In the genomic region with DNA sequence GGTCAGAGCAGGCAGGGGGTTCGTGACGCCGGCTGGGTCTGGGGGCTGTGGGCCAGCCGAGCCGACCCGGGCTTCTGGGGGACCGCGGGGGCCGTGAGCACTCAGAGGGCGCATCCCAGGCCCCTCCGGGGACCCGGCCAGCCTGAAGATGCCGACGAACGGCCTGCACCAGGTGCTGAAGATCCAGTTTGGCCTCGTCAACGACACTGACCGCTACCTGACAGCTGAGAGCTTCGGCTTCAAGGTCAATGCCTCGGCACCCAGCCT, we compare ENCODE assay signal across 15 cellular contexts. TPM values are rescaled to one million over a fixed set of nuclear protein-coding genes. Genes with fewer than 3 reads are reported as not detected.
DNase-seq lines count a peak whose midpoint lies in the region; ATAC-seq, FAIRE-seq and TF ChIP-seq lines count a peak whose summit lies in the region.
"Had no signal": no experiment of that assay in that cellular context is flagged by ENCODE, and none has a peak within 500 bp of the region (broad histone marks: within the 10 kb centered on the region; RNA-seq: fewer than 3 reads in every experiment).

No MANE protein-coding gene starts in this region.

- intact Hi-C loops in HepG2 (cut with micrococcal nuclease; ENCODE audit: unreplicated experiment) = no loop called here
- intact Hi-C loops in right lobe of liver (cut with DNase I) = no loop called here
- intact Hi-C loops in kidney (cut with DNase I) = no loop called here

- no peak overlapping the region for H2AFZ ChIP-seq in HepG2 (ENCODE audit: low read length)

- in situ Hi-C loops in HepG2 (cut with HindIII; ENCODE audit: extremely low pct_ligation_motif_present, low pct_unique_long_range_greater_than_20kb) = no loop called here

- BruUV-seq in HepG2 (replicated peaks; lab: Mats Ljungman, UMichigan) = no TSS peak

- POLR2A ChIA-PET in HepG2 (lab: Yijun Ruan, JAX) = interaction anchor here (1.4 kb wide), 1 partner anchor 10 kb away, joined by 5 read pairs; no protein-coding TSS in a partner anchor

- peaks cover 23% of the 10 kb centered on the region for H3K4me1 ChIP-seq in HepG2 (ENCODE audit: insufficient read depth, low read length)
- no peaks in the 10 kb centered on the region for H3K4me1 ChIP-seq in right lobe of liver
- H3K4me1 ChIP-seq in kidney (ENCODE audit: control insufficient read depth in 1 of 2, insufficient read depth in 1 of 2, low read depth in 1 of 2, low read length in 2 of 2) = peaks cover 0 to 15% of the 10 kb centered on the region in 2 donors
- H3K4me1 ChIP-seq: A549 had no signal

- H4K20me1 ChIP-seq in HepG2 (ENCODE audit: insufficient read depth, low read length) = peaks cover 5% of the 10 kb centered on the region; the same call in 1 of the 2 replicates

- no peak overlapping the region for H3K27ac ChIP-seq in HepG2 (ENCODE audit: extremely low read length, insufficient read depth, low read length)
- H3K27ac ChIP-seq in right lobe of liver = no peak overlapping the region
- H3K27ac ChIP-seq in VCaP = peak overlapping the region; percentile 47; the same call in 1 of the 2 replicates
- H3K27ac ChIP-seq in kidney (ENCODE audit: low read depth in 2 of 2, low read length in 2 of 2) = no peak overlapping the region
- H3K27ac ChIP-seq: A549, BLaER1 had no signal

- TF ChIP-seq POLR2A in HepG2 (IDR thresholded peaks at IDR 0.05; ENCODE audit: insufficient read depth in 1 of 2, low read depth in 2 of 2, low read length in 2 of 2) (no peak), right lobe of liver (IDR thresholded peaks at IDR 0.05) (no peak)

- DNase-seq in HepG2 (ENCODE audit: low spot score) (no peak), right lobe of liver (no peak), kidney (peak; percentile 76), NOMO-1 treated with dmso at 0.1 percent for 144 hours (lab: John Stamatoyannopoulos, UW; ENCODE audit: unreplicated experiment) (no peak), inferior parietal cortex (ENCODE audit: extremely low spot score) (no peak)
- DNase-seq in effector CD8-positive, alpha-beta T cell (lab: John Stamatoyannopoulos, UW) = no peak
- DNase-seq: Calu3, DMS79 treated with DMSO at 0.1 percent for 48 hours, GF-D8, H9 had no signal

- ATAC-seq in HepG2 (no peak), right lobe of liver (no peak)
- ATAC-seq: CD8-positive, alpha-beta T cell had no signal

- CTCF ChIA-PET in HepG2 (lab: Yijun Ruan, JAX; ENCODE audit: low intra/inter-chr PET ratio, low total read pairs) = no interaction called here

- peak overlapping the region; percentile 48 for H3K4me2 ChIP-seq in HepG2 (ENCODE audit: low read depth, low read length)
- H3K4me2 ChIP-seq: A549, BLaER1 had no signal

- 44% methylated on average over 3 of the region's 20 CpGs for WGBS in HepG2 (ENCODE audit: low lambda C conversion rate)
- no CpG with 5 or more reads among the region's 20 CpGs for WGBS in right lobe of liver (ENCODE audit: insufficient coverage, low coverage, low lambda C conversion rate, missing lambda C conversion rate)

- H3K9ac ChIP-seq in HepG2 (ENCODE audit: insufficient read depth, low read depth, low read length) = no peak overlapping the region
- no peak overlapping the region for H3K9ac ChIP-seq in kidney (ENCODE audit: low read length in 2 of 2)
- H3K9ac ChIP-seq: BLaER1 had no signal

- H3K9me3 ChIP-seq in HepG2 (ENCODE audit: low read length) (peaks cover 15% of the 10 kb centered on the region; the same call in 1 of the 2 replicates), right lobe of liver (no peaks in the 10 kb centered on the region), kidney (ENCODE audit: control insufficient read depth in 1 of 2, low read length in 2 of 2) (no peaks in the 10 kb centered on the region)

- peaks cover 19 to 65% of the 10 kb centered on the region in 2 experiments for H3K27me3 ChIP-seq in HepG2 (ENCODE audit: control insufficient read depth in 1 of 2, insufficient read depth in 2 of 2, low read length in 2 of 2)
- no peaks in the 10 kb centered on the region for H3K27me3 ChIP-seq in right lobe of liver

- TF ChIP-seq CTCF in HepG2 (CRISPR knock-in tag; IDR thresholded peaks at IDR 0.05) (no peak), right lobe of liver (IDR thresholded peaks at IDR 0.05) (no peak), VCaP (conservative IDR thresholded peaks at IDR 0.05) (no peak), kidney (IDR thresholded peaks at IDR 0.05; ENCODE audit: borderline replicate concordance, extremely low read depth, insufficient read depth) (no peak)

- H3K4me3 ChIP-seq in HepG2 (replicated peaks in 1 of 3; ENCODE audit: insufficient read depth in 1 of 3, low read depth in 2 of 3, low read length in 3 of 3) = peak overlapping the region in 1 of 3 experiments; percentile 57; a peak in 2 of 6 replicates
- H3K4me3 ChIP-seq in right lobe of liver = no peak overlapping the region
- no peak overlapping the region for H3K4me3 ChIP-seq in kidney (ENCODE audit: low read length in 2 of 2)
- H3K4me3 ChIP-seq: A549, BLaER1 had no signal

- no peak for TF ChIP-seq RAD21 in HepG2 (CRISPR knock-in tag; IDR thresholded peaks at IDR 0.05)

- FAIRE-seq in HepG2 (lab: Jason Lieb, UNC) = no peak
- FAIRE-seq in kidney (lab: Jason Lieb, UNC) = no peak
- FAIRE-seq: A549, H1 had no signal

- H3K36me3 ChIP-seq in HepG2 (replicated peaks in 1 of 2; ENCODE audit: control insufficient read depth in 1 of 2, insufficient read depth in 2 of 2, low read length in 2 of 2) (no peaks in the 10 kb centered on the region), right lobe of liver (no peaks in the 10 kb centered on the region), kidney (ENCODE audit: control insufficient read depth in 1 of 2, insufficient read depth in 2 of 2, low read length in 2 of 2) (no peaks in the 10 kb centered on the region)
- H3K36me3 ChIP-seq: BLaER1 had no signal

- no peaks in the 10 kb centered on the region for H3K79me2 ChIP-seq in HepG2 (ENCODE audit: insufficient read depth, low read length)

- TF ChIP-seq EP300 in HepG2 (IDR thresholded peaks at IDR 0.05; ENCODE audit: low read depth in 2 of 2, low read length in 2 of 2) = no peak
- no peak for TF ChIP-seq EP300 in HepG2 (CRISPR knock-in tag; IDR thresholded peaks at IDR 0.05; ENCODE audit: borderline replicate concordance)

RNA-seq across cellular contexts. Expression of gene FSCN2, which starts 0.1 kb away (rescaled TPM):
- total RNA-seq in HepG2 (2016; rRNA removed; fragmentation: Illumina TruSeq; extraction: Trizol) (not detected in 2 replicates), right lobe of liver (under 1 TPM in 1 of 6 experiments, not detected in 5; 0.22 TPM), kidney (3.8 TPM)
- not detected in 2 replicates for total RNA-seq in HepG2 (2016; cell fraction: cytosol; rRNA removed; fragmentation: Illumina TruSeq; extraction: Trizol; ENCODE audit: low read depth)
- total RNA-seq in HepG2 (2016; cell fraction: insoluble cytoplasmic fraction; rRNA removed; fragmentation: Illumina TruSeq; extraction: Trizol) = not detected in 2 replicates
- total RNA-seq in HepG2 (2016; cell fraction: membrane; rRNA removed; fragmentation: Illumina TruSeq; extraction: Trizol) = not detected in 2 replicates
- not detected in 2 replicates for total RNA-seq in HepG2 (2016; cell fraction: nucleus; rRNA removed; fragmentation: Illumina TruSeq; extraction: Trizol)
- polyA plus RNA-seq in HepG2 (2011; rRNA removed) (0.09 and 0.31 TPM in 2 replicates), kidney (ENCODE audit: insufficient read depth, low read depth, low replicate concordance) (0.26 TPM)
- polyA plus RNA-seq in HepG2 (2011; cell fraction: cytosol; rRNA removed) = 0.17 TPM in 2 replicates
- 2.2 and 2.8 TPM in 2 replicates for polyA plus RNA-seq in HepG2 (2011; cell fraction: nucleus; rRNA removed)
- polyA plus RNA-seq in HepG2 (2012) = 0.11 and 0.17 TPM in 2 replicates
- polyA plus RNA-seq in HepG2 (2016; cell fraction: cytosol; fragmentation: Illumina TruSeq; extraction: Trizol; ENCODE audit: low read depth) = not detected in 2 replicates
- polyA plus RNA-seq in HepG2 (2016; cell fraction: insoluble cytoplasmic fraction; fragmentation: Illumina TruSeq; extraction: Trizol; ENCODE audit: low read depth) = not detected in 2 replicates
- polyA plus RNA-seq in HepG2 (2016; cell fraction: membrane; fragmentation: Illumina TruSeq; extraction: Trizol; ENCODE audit: low read depth) = not detected in 2 replicates
- not detected in 2 replicates for polyA plus RNA-seq in HepG2 (2016; cell fraction: nucleus; fragmentation: Illumina TruSeq; extraction: Trizol; ENCODE audit: insufficient read depth, low read depth)
- polyA minus RNA-seq in HepG2 (2011; rRNA and poly(A)+ RNA removed; ENCODE audit: low replicate concordance) = 1.5 and 1.9 TPM in 2 replicates
- polyA minus RNA-seq in HepG2 (2011; cell fraction: cytosol; rRNA and poly(A)+ RNA removed) = not detected in 2 replicates
- polyA minus RNA-seq in HepG2 (2011; cell fraction: nucleus; rRNA and poly(A)+ RNA removed) = 0.75 and 0.77 TPM in 2 replicates

RNA-seq across cellular contexts. Expression of gene ACTG1, which starts 15.7 kb away (rescaled TPM):
- 973 and 1,028 TPM in 2 replicates for total RNA-seq in HepG2 (2016; rRNA removed; fragmentation: Illumina TruSeq; extraction: Trizol)
- 361 and 399 TPM in 2 replicates for total RNA-seq in HepG2 (2016; cell fraction: cytosol; rRNA removed; fragmentation: Illumina TruSeq; extraction: Trizol; ENCODE audit: low read depth)
- total RNA-seq in HepG2 (2016; cell fraction: insoluble cytoplasmic fraction; rRNA removed; fragmentation: Illumina TruSeq; extraction: Trizol) = 848 and 989 TPM in 2 replicates
- total RNA-seq in HepG2 (2016; cell fraction: membrane; rRNA removed; fragmentation: Illumina TruSeq; extraction: Trizol) = 986 and 1,002 TPM in 2 replicates
- 479 and 519 TPM in 2 replicates for total RNA-seq in HepG2 (2016; cell fraction: nucleus; rRNA removed; fragmentation: Illumina TruSeq; extraction: Trizol)
- polyA plus RNA-seq in HepG2 (2011; rRNA removed) = 1,138 and 1,217 TPM in 2 replicates
- polyA plus RNA-seq in HepG2 (2011; cell fraction: cytosol; rRNA removed) = 2,631 and 2,697 TPM in 2 replicates
- 3,693 and 3,967 TPM in 2 replicates for polyA plus RNA-seq in HepG2 (2011; cell fraction: nucleus; rRNA removed)
- 1,881 and 2,139 TPM in 2 replicates for polyA plus RNA-seq in HepG2 (2012)
- 598 and 619 TPM in 2 replicates for polyA plus RNA-seq in HepG2 (2016; cell fraction: cytosol; fragmentation: Illumina TruSeq; extraction: Trizol; ENCODE audit: low read depth)
- polyA plus RNA-seq in HepG2 (2016; cell fraction: insoluble cytoplasmic fraction; fragmentation: Illumina TruSeq; extraction: Trizol; ENCODE audit: low read depth) = 1,358 and 1,713 TPM in 2 replicates
- 1,224 and 1,364 TPM in 2 replicates for polyA plus RNA-seq in HepG2 (2016; cell fraction: membrane; fragmentation: Illumina TruSeq; extraction: Trizol; ENCODE audit: low read depth)
- 1,038 and 1,070 TPM in 2 replicates for polyA plus RNA-seq in HepG2 (2016; cell fraction: nucleus; fragmentation: Illumina TruSeq; extraction: Trizol; ENCODE audit: insufficient read depth, low read depth)
- polyA minus RNA-seq in HepG2 (2011; rRNA and poly(A)+ RNA removed; ENCODE audit: low replicate concordance) = 750 and 1,581 TPM in 2 replicates
- 1,072 and 1,192 TPM in 2 replicates for polyA minus RNA-seq in HepG2 (2011; cell fraction: cytosol; rRNA and poly(A)+ RNA removed)
- 609 and 760 TPM in 2 replicates for polyA minus RNA-seq in HepG2 (2011; cell fraction: nucleus; rRNA and poly(A)+ RNA removed)
- 1,000 to 10,000 TPM in 3 of 6 experiments, 100 to 1,000 TPM in 3; 218 to 2,508 (median 1,326) TPM for total RNA-seq in right lobe of liver
- 2,632 TPM for total RNA-seq in kidney
- polyA plus RNA-seq in kidney (ENCODE audit: insufficient read depth, low read depth, low replicate concordance) = 1,350 TPM

RNA-seq across cellular contexts. Expression of gene FAAP100, which starts 23.8 kb away (rescaled TPM):
- total RNA-seq in HepG2 (2016; rRNA removed; fragmentation: Illumina TruSeq; extraction: Trizol) (13.9 and 20.8 TPM in 2 replicates), right lobe of liver (10 to 100 TPM; 13.1 to 17.1 (median 15.2) TPM), kidney (28.6 TPM)
- 10.4 and 11.2 TPM in 2 replicates for total RNA-seq in HepG2 (2016; cell fraction: cytosol; rRNA removed; fragmentation: Illumina TruSeq; extraction: Trizol; ENCODE audit: low read depth)
- total RNA-seq in HepG2 (2016; cell fraction: insoluble cytoplasmic fraction; rRNA removed; fragmentation: Illumina TruSeq; extraction: Trizol) = 11.4 and 20.4 TPM in 2 replicates
- 23.6 and 25.4 TPM in 2 replicates for total RNA-seq in HepG2 (2016; cell fraction: membrane; rRNA removed; fragmentation: Illumina TruSeq; extraction: Trizol)
- 19.0 and 22.7 TPM in 2 replicates for total RNA-seq in HepG2 (2016; cell fraction: nucleus; rRNA removed; fragmentation: Illumina TruSeq; extraction: Trizol)
- polyA plus RNA-seq in HepG2 (2011; rRNA removed) (7.6 and 11.1 TPM in 2 replicates), kidney (ENCODE audit: insufficient read depth, low read depth, low replicate concordance) (13.2 TPM)
- 6.5 and 11.8 TPM in 2 replicates for polyA plus RNA-seq in HepG2 (2011; cell fraction: cytosol; rRNA removed)
- 37.4 and 38.6 TPM in 2 replicates for polyA plus RNA-seq in HepG2 (2011; cell fraction: nucleus; rRNA removed)
- 9.3 and 10.7 TPM in 2 replicates for polyA plus RNA-seq in HepG2 (2012)
- 6.1 and 6.4 TPM in 2 replicates for polyA plus RNA-seq in HepG2 (2016; cell fraction: cytosol; fragmentation: Illumina TruSeq; extraction: Trizol; ENCODE audit: low read depth)
- 13.7 and 17.1 TPM in 2 replicates for polyA plus RNA-seq in HepG2 (2016; cell fraction: insoluble cytoplasmic fraction; fragmentation: Illumina TruSeq; extraction: Trizol; ENCODE audit: low read depth)
- polyA plus RNA-seq in HepG2 (2016; cell fraction: membrane; fragmentation: Illumina TruSeq; extraction: Trizol; ENCODE audit: low read depth) = 14.4 and 16.7 TPM in 2 replicates
- polyA plus RNA-seq in HepG2 (2016; cell fraction: nucleus; fragmentation: Illumina TruSeq; extraction: Trizol; ENCODE audit: insufficient read depth, low read depth) = 43.7 and 45.9 TPM in 2 replicates
- 13.6 and 27.9 TPM in 2 replicates for polyA minus RNA-seq in HepG2 (2011; rRNA and poly(A)+ RNA removed; ENCODE audit: low replicate concordance)
- 7.7 and 8.2 TPM in 2 replicates for polyA minus RNA-seq in HepG2 (2011; cell fraction: cytosol; rRNA and poly(A)+ RNA removed)
- polyA minus RNA-seq in HepG2 (2011; cell fraction: nucleus; rRNA and poly(A)+ RNA removed) = 22.8 and 26.2 TPM in 2 replicates
